12 cellular contexts compared by ENCODE assay signal in the genomic region with DNA sequence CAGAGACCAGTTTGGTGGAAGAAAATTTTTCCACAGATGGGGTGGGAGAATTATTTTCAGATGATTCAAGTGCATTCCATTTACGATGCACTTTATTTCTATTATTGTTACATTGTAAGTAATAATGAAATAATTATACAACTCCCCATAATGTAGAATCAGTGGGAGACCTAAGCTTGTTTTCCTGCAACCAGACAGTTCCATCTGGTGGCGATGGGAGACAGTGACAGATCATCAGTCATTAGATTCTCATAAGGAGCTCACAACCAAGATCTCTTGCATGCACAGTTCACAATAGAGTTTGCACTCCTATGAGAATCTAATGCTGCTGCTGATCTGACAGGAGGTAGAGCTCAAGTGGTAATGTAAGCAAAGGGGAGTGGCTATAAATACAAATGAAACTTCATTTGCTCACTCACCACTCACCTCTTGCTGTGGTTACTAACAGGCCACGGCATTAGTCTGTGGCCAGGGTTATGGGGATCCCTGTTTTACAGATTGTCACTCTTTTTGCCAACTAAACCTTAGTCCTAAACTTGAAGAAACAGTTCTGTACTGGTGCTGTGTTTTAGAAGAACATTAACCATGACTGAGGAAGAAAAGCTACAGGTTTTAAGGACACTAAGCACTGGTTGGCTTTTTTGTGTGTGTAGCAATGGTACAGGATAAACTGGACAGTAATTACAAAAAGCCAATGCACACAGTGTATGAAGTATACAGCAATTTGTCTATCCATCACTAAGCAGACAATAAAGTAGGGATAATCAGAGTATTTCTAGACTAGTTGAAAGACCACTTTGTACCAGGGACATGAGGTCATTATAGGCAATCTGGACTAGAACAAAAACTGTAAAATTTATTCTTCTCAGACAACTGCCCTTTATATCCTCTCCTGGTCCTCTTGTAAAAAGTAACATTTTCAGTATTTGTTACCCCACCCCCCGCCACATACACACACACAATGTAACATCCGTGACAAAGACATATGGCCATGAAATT. TPM values are rescaled to one million over a fixed set of nuclear protein-coding genes. Genes with fewer than 3 reads are reported as not detected.
DNase-seq lines count a peak whose midpoint lies in the region; ATAC-seq and TF ChIP-seq lines count a peak whose summit lies in the region.
"Had no signal": no experiment of that assay in that cellular context is flagged by ENCODE, and none has a peak within 500 bp of the region (broad histone marks: within the 10 kb centered on the region; RNA-seq: fewer than 3 reads in every experiment).

No MANE protein-coding gene starts in this region.

- peaks cover 6% of the 10 kb centered on the region for H3K27me3 Mint-ChIP-seq in activated T-helper 17 cell treated with anti-CD3 and anti-CD28 coated beads, Interleukin-2, amount 50 U/mL, for 72 hours
- no peaks in the 10 kb centered on the region for H3K27me3 Mint-ChIP-seq in Calu3 (ENCODE audit: unreplicated experiment)
- H3K27me3 Mint-ChIP-seq: brain had no signal

- ATAC-seq in GM18498 (IDR thresholded peaks at IDR 0.05; ENCODE audit: unreplicated experiment) (peak; percentile 98), GM21381 (IDR thresholded peaks at IDR 0.05; ENCODE audit: unreplicated experiment) (peak; percentile 72), HG03108 (IDR thresholded peaks at IDR 0.05; ENCODE audit: unreplicated experiment) (peak; percentile 84)
- ATAC-seq in activated T-helper 17 cell treated with anti-CD3 and anti-CD28 coated beads, Interleukin-2, amount 50 U/mL, for 72 hours (replicated peaks): peak; percentile 43
- ATAC-seq: sciatic nerve, T-cell had no signal

- intact Hi-C loops in Calu3 (cut with micrococcal nuclease; ENCODE audit: unreplicated experiment): no loop called here

- no TSS peak for BruUV-seq in Calu3 (replicated peaks; lab: Mats Ljungman, UMichigan)

- H3K4me3 ChIP-seq in coronary artery: no peak overlapping the region

- H3K27ac ChIP-seq in coronary artery: no peak overlapping the region

- H3K27ac Mint-ChIP-seq in activated T-helper 17 cell treated with anti-CD3 and anti-CD28 coated beads, Interleukin-2, amount 50 U/mL, for 72 hours: no peak overlapping the region
- no peak overlapping the region for H3K27ac Mint-ChIP-seq in Calu3 (ENCODE audit: unreplicated experiment)
- H3K27ac Mint-ChIP-seq: brain, CD14-positive monocyte, T-cell had no signal

- TF ChIP-seq CTCF in coronary artery (IDR thresholded peaks at IDR 0.05): no peak
- no peak for TF ChIP-seq CTCF in Calu3 (IDR thresholded peaks at IDR 0.05; ENCODE audit: unreplicated experiment)

- H3K4me3 Mint-ChIP-seq in activated T-helper 17 cell treated with anti-CD3 and anti-CD28 coated beads, Interleukin-2, amount 50 U/mL, for 72 hours: no peak overlapping the region
- no peak overlapping the region for H3K4me3 Mint-ChIP-seq in Calu3 (ENCODE audit: low read depth, unreplicated experiment)
- H3K4me3 Mint-ChIP-seq: brain, CD14-positive monocyte, T-cell had no signal

- DNase-seq in glomerular visceral epithelial cell (ENCODE audit: extremely low spot score): no peak
- no peak for DNase-seq in NCI-H345 (lab: John Stamatoyannopoulos, UW)
- DNase-seq in coronary artery (ENCODE audit: low spot score): no peak
- DNase-seq in Calu3: no peak
- DNase-seq: T-cell had no signal

- H3K36me3 Mint-ChIP-seq in activated T-helper 17 cell treated with anti-CD3 and anti-CD28 coated beads, Interleukin-2, amount 50 U/mL, for 72 hours (ENCODE audit: low read depth): no peaks in the 10 kb centered on the region
- H3K36me3 Mint-ChIP-seq in Calu3 (ENCODE audit: insufficient read depth, unreplicated experiment): no peaks in the 10 kb centered on the region
- H3K36me3 Mint-ChIP-seq: CD14-positive monocyte, T-cell had no signal

- CTCF ChIA-PET in Calu3 (lab: Charles Lee): interaction anchor here (0.6 kb wide), 1 partner anchor 31 kb away, joined by 3 read pairs; no protein-coding TSS in a partner anchor

- no peaks in the 10 kb centered on the region for H3K4me1 Mint-ChIP-seq in activated T-helper 17 cell treated with anti-CD3 and anti-CD28 coated beads, Interleukin-2, amount 50 U/mL, for 72 hours
- H3K4me1 Mint-ChIP-seq in Calu3 (ENCODE audit: low read depth, unreplicated experiment): no peaks in the 10 kb centered on the region
- H3K4me1 Mint-ChIP-seq: CD14-positive monocyte, T-cell had no signal

- no peaks in the 10 kb centered on the region for H3K9me3 Mint-ChIP-seq in activated T-helper 17 cell treated with anti-CD3 and anti-CD28 coated beads, Interleukin-2, amount 50 U/mL, for 72 hours
- no peaks in the 10 kb centered on the region for H3K9me3 Mint-ChIP-seq in Calu3 (ENCODE audit: low read depth, unreplicated experiment)
- H3K9me3 Mint-ChIP-seq: T-cell had no signal

RNA-seq across cellular contexts. Expression of a gene that starts 9.9 kb away (rescaled TPM):
- under 1 TPM; 0.78 to 0.87 TPM for total RNA-seq in activated T-helper 17 cell treated with anti-CD3 and anti-CD28 coated beads, Interleukin-2, amount 50 U/mL, for 72 hours
- 1.6 and 2.0 TPM in 2 replicates for total RNA-seq in Calu3 (2022)

RNA-seq across cellular contexts. Expression of a gene that starts 22.3 kb away (rescaled TPM):
- total RNA-seq in activated T-helper 17 cell treated with anti-CD3 and anti-CD28 coated beads, Interleukin-2, amount 50 U/mL, for 72 hours: 10 to 100 TPM; 31.3 to 53.1 TPM
- 51.0 and 53.4 TPM in 2 replicates for total RNA-seq in Calu3 (2022)

Comparison
In these comparisons a context has a peak if more than half of its experiments do, and no peak if none do; other contexts are left out.
1. ATAC-seq: peak in every context shown above with its lines; median percentile 98 in GM18498; 84 in HG03108; 72 in GM21381; 43 in activated T-helper 17 cell treated with anti-CD3 and anti-CD28 coated beads, Interleukin-2, amount 50 U/mL, for 72 hours.